ENCODE assay signal across 25 cellular contexts in genomic region chr18:58139627-58140026, GRCh38.
DNase-seq lines count a peak whose midpoint lies in the region; ATAC-seq, FAIRE-seq and TF ChIP-seq lines count a peak whose summit lies in the region.
"Had no signal": no experiment of that assay in that cellular context is flagged by ENCODE, and none has a peak within 500 bp of the region (broad histone marks: within the 10 kb centered on the region; RNA-seq: fewer than 3 reads in every experiment).

No MANE protein-coding gene starts in this region.

- no peaks in the 10 kb centered on the region for H3K27me3 ChIP-seq in left ventricle myocardium inferior (ENCODE audit: low read depth)
- H3K27me3 ChIP-seq: ovary, right lobe of liver had no signal

- no peak overlapping the region for H3K4me3 ChIP-seq in left ventricle myocardium inferior
- H3K4me3 ChIP-seq: ovary, right lobe of liver had no signal

- H3K4me1 Mint-ChIP-seq in activated B cell treated with CpG ODN at 0.5 μM for 24 hours: peaks cover 33% of the 10 kb centered on the region
- H3K4me1 Mint-ChIP-seq in memory B cell: peaks cover 12% of the 10 kb centered on the region
- H3K4me1 Mint-ChIP-seq in stimulated activated memory B cell treated with anti-CD40 and anti-IgM and Interleukin-4, amounts not matched to agents 10 μg/mL and 1 μg/mL and 100 μg/mL, for 72 hours: peaks cover 18% of the 10 kb centered on the region
- H3K4me1 Mint-ChIP-seq: activated T-helper 17 cell treated with anti-CD3 and anti-CD28 coated beads, Interleukin-2, amount 50 U/mL, for 72 hours had no signal

- intact Hi-C loops in activated B cell treated with CpG ODN at 0.5 μM for 24 hours (cut with micrococcal nuclease) (loop anchor here (1.0 to 10.0 kb wide), 5 partner anchors 10 to 1395 kb away; partner anchors contain the start of gene NARS1), left ventricle myocardium inferior (cut with micrococcal nuclease) (no loop called here)

- POLR2A ChIA-PET in activated B cell treated with CpG ODN at 0.5 μM for 24 hours (lab: Charles Lee): interaction anchor here (0.6 to 1.4 kb wide), 4 partner anchors 12 to 1000 kb away, joined by 3 read pairs; partner anchors contain the start of gene SEC11C

- H3K4me1 ChIP-seq in left ventricle myocardium inferior: no peaks in the 10 kb centered on the region
- H3K4me1 ChIP-seq: right lobe of liver had no signal

- TF ChIP-seq CTCF in activated B cell treated with CpG ODN at 0.5 μM for 24 hours (IDR thresholded peaks at IDR 0.05) (no peak), D721Med (IDR thresholded peaks at IDR 0.05; ENCODE audit: insufficient read depth, missing control alignments) (no peak), left ventricle myocardium inferior (IDR thresholded peaks at IDR 0.05; ENCODE audit: borderline replicate concordance) (no peak)

- H3K9me3 ChIP-seq in left ventricle myocardium inferior (replicated peaks): no peaks in the 10 kb centered on the region
- H3K9me3 ChIP-seq: ovary, right lobe of liver had no signal

- no peak for FAIRE-seq in D721Med (lab: Jason Lieb, UNC)
- FAIRE-seq: frontal cortex, kidney, urothelium cell line had no signal

- CTCF ChIA-PET in activated B cell treated with CpG ODN at 0.5 μM for 24 hours (lab: Charles Lee): interaction anchor here (0.9 to 1.0 kb wide), 2 partner anchors 42 to 301 kb away, joined by 3 to 4 read pairs; no protein-coding TSS in a partner anchor

- DNase-seq in activated B cell treated with CpG ODN at 0.5 μM for 24 hours (peak; percentile 25), memory B cell (ENCODE audit: low spot score in 2 of 2) (no peak), D721Med (ENCODE audit: insufficient read length, low spot score) (no peak), SHP77 treated with DMSO at 0.1 percent for 48 hours (lab: John Stamatoyannopoulos, UW) (no peak), left ventricle myocardium inferior (no peak)
- DNase-seq: activated CD4-positive, alpha-beta T cell treated with anti-CD3 and anti-CD28 coated beads for 36 hours; activated naive CD8-positive, alpha-beta T cell treated with anti-CD3 and anti-CD28 coated beads, Interleukin-2, amount 10 ng/mL, durations not matched to agents 7 days and 5 days; CD4-positive, alpha-beta memory T cell; effector CD8-positive, alpha-beta T cell; GDM1; KG1; kidney; NCI-H187; NCI-H748 treated with DMSO at 0.1 percent for 48 hours; OCI-M1; ovary; right lobe of liver; stimulated activated CD4-positive, alpha-beta T cell treated with anti-CD3 and anti-CD28 coated beads, Interleukin-15, amount 100 ng/mL, for 24 hours had no signal

- H3K36me3 Mint-ChIP-seq in activated B cell treated with CpG ODN at 0.5 μM for 24 hours (ENCODE audit: low read depth) (no peaks in the 10 kb centered on the region), memory B cell (peaks cover 1% of the 10 kb centered on the region)
- no peaks in the 10 kb centered on the region for H3K36me3 Mint-ChIP-seq in stimulated activated memory B cell treated with anti-CD40 and anti-IgM and Interleukin-4, amounts not matched to agents 10 μg/mL and 1 μg/mL and 100 μg/mL, for 72 hours
- H3K36me3 Mint-ChIP-seq: activated naive CD8-positive, alpha-beta T cell treated with anti-CD3 and anti-CD28 coated beads, Interleukin-2, amount 10 ng/mL, durations not matched to agents 7 days and 5 days; CD4-positive, alpha-beta memory T cell had no signal

- H3K4me3 Mint-ChIP-seq in activated B cell treated with CpG ODN at 0.5 μM for 24 hours (peak overlapping the region; percentile 21), memory B cell (no peak overlapping the region)
- no peak overlapping the region for H3K4me3 Mint-ChIP-seq in stimulated activated memory B cell treated with anti-CD40 and anti-IgM and Interleukin-4, amounts not matched to agents 10 μg/mL and 1 μg/mL and 100 μg/mL, for 72 hours
- H3K4me3 Mint-ChIP-seq: activated CD4-positive, alpha-beta T cell treated with anti-CD3 and anti-CD28 coated beads for 36 hours; activated naive CD8-positive, alpha-beta T cell treated with anti-CD3 and anti-CD28 coated beads, Interleukin-2, amount 10 ng/mL, durations not matched to agents 7 days and 5 days; activated T-helper 17 cell treated with anti-CD3 and anti-CD28 coated beads, Interleukin-2, amount 50 U/mL, for 72 hours; CD4-positive, alpha-beta memory T cell had no signal

- ATAC-seq in GM18868 (IDR thresholded peaks at IDR 0.05; ENCODE audit: unreplicated experiment): peak; percentile 54
- peak; percentile 93 for ATAC-seq in activated B cell treated with CpG ODN at 0.5 μM for 24 hours (ENCODE audit: low read depth)
- ATAC-seq in memory B cell (ENCODE audit: low read depth): peak; percentile 77
- ATAC-seq in stimulated activated memory B cell treated with anti-CD40 and anti-IgM and Interleukin-4, amounts not matched to agents 10 μg/mL and 1 μg/mL and 100 μg/mL, for 72 hours: peak; percentile 68
- ATAC-seq: activated CD4-positive, alpha-beta T cell treated with anti-CD3 and anti-CD28 coated beads for 36 hours; activated T-helper 17 cell treated with anti-CD3 and anti-CD28 coated beads, Interleukin-2, amount 50 U/mL, for 72 hours; esophagus mucosa; right lobe of liver; Right ventricle myocardium inferior had no signal

- H3K27ac Mint-ChIP-seq in activated B cell treated with CpG ODN at 0.5 μM for 24 hours (peak overlapping the region; percentile 86), memory B cell (peak overlapping the region; percentile 2)
- no peak overlapping the region for H3K27ac Mint-ChIP-seq in stimulated activated memory B cell treated with anti-CD40 and anti-IgM and Interleukin-4, amounts not matched to agents 10 μg/mL and 1 μg/mL and 100 μg/mL, for 72 hours
- H3K27ac Mint-ChIP-seq: activated CD4-positive, alpha-beta T cell treated with anti-CD3 and anti-CD28 coated beads for 36 hours; activated naive CD8-positive, alpha-beta T cell treated with anti-CD3 and anti-CD28 coated beads, Interleukin-2, amount 10 ng/mL, durations not matched to agents 7 days and 5 days; activated T-helper 17 cell treated with anti-CD3 and anti-CD28 coated beads, Interleukin-2, amount 50 U/mL, for 72 hours had no signal

- H3K27me3 Mint-ChIP-seq in activated B cell treated with CpG ODN at 0.5 μM for 24 hours: no peaks in the 10 kb centered on the region
- H3K27me3 Mint-ChIP-seq in memory B cell: no peaks in the 10 kb centered on the region
- no peaks in the 10 kb centered on the region for H3K27me3 Mint-ChIP-seq in stimulated activated memory B cell treated with anti-CD40 and anti-IgM and Interleukin-4, amounts not matched to agents 10 μg/mL and 1 μg/mL and 100 μg/mL, for 72 hours

- no peaks in the 10 kb centered on the region for H3K36me3 ChIP-seq in left ventricle myocardium inferior
- H3K36me3 ChIP-seq: ovary, right lobe of liver had no signal

- H3K9me3 Mint-ChIP-seq in activated B cell treated with CpG ODN at 0.5 μM for 24 hours (no peaks in the 10 kb centered on the region), memory B cell (no peaks in the 10 kb centered on the region)
- no peaks in the 10 kb centered on the region for H3K9me3 Mint-ChIP-seq in stimulated activated memory B cell treated with anti-CD40 and anti-IgM and Interleukin-4, amounts not matched to agents 10 μg/mL and 1 μg/mL and 100 μg/mL, for 72 hours
- H3K9me3 Mint-ChIP-seq: activated T-helper 17 cell treated with anti-CD3 and anti-CD28 coated beads, Interleukin-2, amount 50 U/mL, for 72 hours had no signal

- no peak overlapping the region for H3K27ac ChIP-seq in left ventricle myocardium inferior (replicated peaks)
- H3K27ac ChIP-seq: ovary, right lobe of liver had no signal
